ENCODE assay signal across 23 cellular contexts in genomic region chrX:10966057-10966456, GRCh38.
DNase-seq lines count a peak whose midpoint lies in the region; ATAC-seq, FAIRE-seq and TF ChIP-seq lines count a peak whose summit lies in the region.
"Had no signal": no experiment of that assay in that cellular context is flagged by ENCODE, and none has a peak within 500 bp of the region (broad histone marks: within the 10 kb centered on the region; RNA-seq: fewer than 3 reads in every experiment).

No MANE protein-coding gene starts in this region.

- intact Hi-C loops in HepG2 (cut with micrococcal nuclease; ENCODE audit: unreplicated experiment) (no loop called here), right lobe of liver (cut with DNase I) (no loop called here)

- in situ Hi-C loops in HepG2 (cut with HindIII; ENCODE audit: extremely low pct_ligation_motif_present, low pct_unique_long_range_greater_than_20kb): no loop called here

- POLR2A ChIA-PET in HepG2 (lab: Yijun Ruan, JAX): no interaction called here

- WGBS in HepG2 (ENCODE audit: low lambda C conversion rate): 43% methylated on average over 1 of the region's 1 CpG
- 44% methylated on average over 1 of the region's 1 CpG for WGBS in right lobe of liver (ENCODE audit: insufficient coverage, low coverage, low lambda C conversion rate, missing lambda C conversion rate)

- no peaks in the 10 kb centered on the region for H4K20me1 ChIP-seq in HepG2 (ENCODE audit: insufficient read depth, low read length)

- H3K79me2 ChIP-seq in HepG2 (ENCODE audit: insufficient read depth, low read length): no peaks in the 10 kb centered on the region

- H3K4me1 ChIP-seq in HepG2 (ENCODE audit: insufficient read depth, low read length): peaks cover 12% of the 10 kb centered on the region
- no peaks in the 10 kb centered on the region for H3K4me1 ChIP-seq in right lobe of liver
- no peaks in the 10 kb centered on the region for H3K4me1 ChIP-seq in BE2C
- H3K4me1 ChIP-seq: BLaER1 treated with 17β-estradiol and CSF1 and Interleukin-3, amounts not matched to agents 10 nM and 100 nM had no signal

- ATAC-seq in HepG2 (peak; percentile 41; the same call in 1 of the 3 replicates), right lobe of liver (peak; percentile 56 to 79 (median 71))
- ATAC-seq: GM12878 had no signal

- H3K27me3 ChIP-seq in HepG2 (ENCODE audit: control insufficient read depth in 1 of 2, insufficient read depth in 2 of 2, low read length in 2 of 2): no peaks in the 10 kb centered on the region
- H3K27me3 ChIP-seq in right lobe of liver: no peaks in the 10 kb centered on the region
- no peaks in the 10 kb centered on the region for H3K27me3 ChIP-seq in BE2C

- DNase-seq in HepG2 (ENCODE audit: low spot score) (peak; percentile 10), right lobe of liver (no peak), BE2C (no peak), T1000 (lab: John Stamatoyannopoulos, UW) (no peak), NCI-H446 (lab: John Stamatoyannopoulos, UW) (no peak)
- DNase-seq: 8988T; ACHN; CD4-positive, alpha-beta T cell; CD8-positive, alpha-beta memory T cell; COR-L47; DMS 273 treated with DMSO at 0.1 percent for 48 hours; DMS153; DMS53; DMS79; DND-41; EL; GDM1 had no signal

- TF ChIP-seq EP300 in HepG2 (IDR thresholded peaks at IDR 0.05; ENCODE audit: low read depth in 2 of 2, low read length in 2 of 2) (no peak), HepG2 (CRISPR knock-in tag; IDR thresholded peaks at IDR 0.05; ENCODE audit: borderline replicate concordance) (no peak)

- no TSS peak for BruUV-seq in HepG2 (replicated peaks; lab: Mats Ljungman, UMichigan)

- H3K9ac ChIP-seq in HepG2 (ENCODE audit: insufficient read depth, low read depth, low read length): no peak overlapping the region
- H3K9ac ChIP-seq: BLaER1 treated with 17β-estradiol and CSF1 and Interleukin-3, amounts not matched to agents 10 nM and 100 nM had no signal

- no peak overlapping the region for H3K4me3 ChIP-seq in HepG2 (replicated peaks in 1 of 3; ENCODE audit: insufficient read depth in 1 of 3, low read depth in 2 of 3, low read length in 3 of 3)
- H3K4me3 ChIP-seq in right lobe of liver: no peak overlapping the region
- no peak overlapping the region for H3K4me3 ChIP-seq in BE2C (ENCODE audit: low read depth, low read length)
- H3K4me3 ChIP-seq: BLaER1 treated with 17β-estradiol and CSF1 and Interleukin-3, amounts not matched to agents 10 nM and 100 nM; GM12878 had no signal

- peak; percentile 80 for FAIRE-seq in HepG2 (lab: Jason Lieb, UNC)
- FAIRE-seq: A204.1, GM12878, GM12892, GM18507 had no signal

- no peaks in the 10 kb centered on the region for H3K9me3 ChIP-seq in HepG2 (ENCODE audit: low read length)
- H3K9me3 ChIP-seq in right lobe of liver: no peaks in the 10 kb centered on the region
- no peaks in the 10 kb centered on the region for H3K9me3 ChIP-seq in BE2C

- H2AFZ ChIP-seq in HepG2 (ENCODE audit: low read length): no peak overlapping the region

- CTCF ChIA-PET in HepG2 (lab: Yijun Ruan, JAX; ENCODE audit: low intra/inter-chr PET ratio, low total read pairs): no interaction called here

- no peak for TF ChIP-seq CTCF in HepG2 (CRISPR knock-in tag; IDR thresholded peaks at IDR 0.05)
- TF ChIP-seq CTCF in right lobe of liver (IDR thresholded peaks at IDR 0.05): no peak
- TF ChIP-seq CTCF in BE2C (IDR thresholded peaks at IDR 0.05; ENCODE audit: low read depth, low read length): no peak

- TF ChIP-seq RAD21 in HepG2 (CRISPR knock-in tag; IDR thresholded peaks at IDR 0.05): no peak

- H3K27ac ChIP-seq in HepG2 (ENCODE audit: extremely low read length, insufficient read depth, low read length) (no peak overlapping the region), right lobe of liver (peak overlapping the region in 2 of 3 donors; percentile 26 to 34)
- H3K27ac ChIP-seq: BLaER1 treated with 17β-estradiol and CSF1 and Interleukin-3, amounts not matched to agents 10 nM and 100 nM; C4-2B had no signal

- H3K36me3 ChIP-seq in HepG2 (replicated peaks in 1 of 2; ENCODE audit: control insufficient read depth in 1 of 2, insufficient read depth in 2 of 2, low read length in 2 of 2): no peaks in the 10 kb centered on the region
- H3K36me3 ChIP-seq in right lobe of liver: no peaks in the 10 kb centered on the region
- H3K36me3 ChIP-seq in BE2C: no peaks in the 10 kb centered on the region
- H3K36me3 ChIP-seq: BLaER1 treated with 17β-estradiol and CSF1 and Interleukin-3, amounts not matched to agents 10 nM and 100 nM had no signal

- TF ChIP-seq POLR2A in HepG2 (IDR thresholded peaks at IDR 0.05; ENCODE audit: insufficient read depth in 1 of 2, low read depth in 2 of 2, low read length in 2 of 2): no peak
- no peak for TF ChIP-seq POLR2A in right lobe of liver (IDR thresholded peaks at IDR 0.05)

- H3K4me2 ChIP-seq in HepG2 (ENCODE audit: low read depth, low read length): peak overlapping the region; percentile 23; the same call in 1 of the 2 replicates
- H3K4me2 ChIP-seq: BLaER1 treated with 17β-estradiol and CSF1 and Interleukin-3, amounts not matched to agents 10 nM and 100 nM had no signal

TF ChIP-seq in HepG2, 621 proteins besides CTCF, POLR2A, EP300 and RAD21:
- TF ChIP-seq ZNF232 (CRISPR knock-in tag; IDR thresholded peaks at IDR 0.05; ENCODE audit: borderline replicate concordance): no peak
- TF ChIP-seq REPIN1 (CRISPR knock-in tag; IDR thresholded peaks at IDR 0.05; ENCODE audit: borderline replicate concordance, low read depth): no peak
- TF ChIP-seq PAXIP1 (CRISPR knock-in tag; conservative IDR thresholded peaks at IDR 0.05): 0 out of 2 replicates have a peak, but pooled peaks have one; percentile 14
- TF ChIP-seq ZNF572 (CRISPR knock-in tag; IDR thresholded peaks at IDR 0.05): no peak
